8 cellular contexts compared by ENCODE assay signal in the genomic region with DNA sequence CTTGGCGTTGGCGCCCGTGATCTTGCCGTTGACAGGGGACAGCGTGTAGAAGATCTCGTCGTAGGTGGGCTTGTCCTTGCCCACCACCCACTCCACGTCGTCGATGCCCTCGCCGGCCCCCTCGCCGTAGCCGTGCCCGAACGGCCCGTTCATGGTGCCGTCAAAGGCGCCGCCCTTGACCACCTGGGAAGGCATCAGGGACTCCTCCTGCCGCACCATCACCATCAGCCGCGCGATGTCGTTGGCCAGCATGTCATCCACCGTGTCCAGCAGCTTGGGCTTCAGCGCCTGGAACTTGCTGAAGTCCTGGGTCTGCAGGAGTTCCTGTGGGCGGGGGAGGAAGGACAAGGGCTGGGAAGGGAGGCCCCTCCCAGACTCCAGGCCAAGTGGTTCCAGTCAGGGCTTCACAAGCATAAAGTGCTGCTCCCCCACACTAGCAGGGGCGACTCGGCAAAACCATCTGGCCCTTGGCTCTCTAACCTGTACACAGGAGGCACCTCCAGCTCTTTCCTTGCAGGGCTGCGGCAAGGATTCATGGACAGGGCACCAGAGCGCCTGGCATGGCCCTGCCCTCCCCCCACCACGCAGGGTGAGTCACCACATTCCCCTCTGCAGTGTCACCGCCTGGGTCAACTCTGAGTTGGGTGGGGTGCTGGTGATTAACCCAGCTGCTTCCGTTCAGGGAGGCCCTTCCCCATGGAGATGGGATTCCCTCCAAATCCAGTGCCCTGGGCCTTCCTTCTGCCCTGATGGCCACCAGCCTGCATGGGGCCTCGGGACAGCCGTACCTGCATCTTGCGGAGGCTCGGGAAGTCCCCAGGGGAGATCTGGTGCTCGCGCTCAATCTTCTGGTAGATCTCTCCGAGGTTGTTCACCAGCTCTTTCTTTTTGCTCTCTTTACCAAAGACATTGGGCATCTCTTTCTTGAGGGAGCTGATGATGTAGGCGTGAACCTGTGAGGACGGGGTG. TPM values are rescaled to one million over a fixed set of nuclear protein-coding genes. Genes with fewer than 3 reads are reported as not detected.
DNase-seq lines count a peak whose midpoint lies in the region; ATAC-seq and TF ChIP-seq lines count a peak whose summit lies in the region.

No MANE protein-coding gene starts in this region.

- peaks cover 5 to 12% of the 10 kb centered on the region in 2 donors for H3K36me3 Mint-ChIP-seq in naive B cell

- DNase-seq in stimulated activated CD4-positive, alpha-beta T cell treated with anti-CD3 and anti-CD28 coated beads, Interleukin-15, amount 100 ng/mL, for 24 hours, result peak; percentile 68
- DNase-seq in stimulated activated CD4-positive, alpha-beta T cell treated with anti-CD3 and anti-CD28 coated beads, Interleukin-12 subunit alpha, Interleukin-12 subunit beta, amount 100 ng/mL, for 4 hours, result no peak
- DNase-seq in epithelial cell of esophagus (ENCODE audit: low read depth), result peak; percentile 97
- no peak for DNase-seq in naive B cell

- H3K27me3 Mint-ChIP-seq in naive B cell, result no peaks in the 10 kb centered on the region

- no peak overlapping the region for H3K4me3 ChIP-seq in epithelial cell of esophagus (ENCODE audit: low read length)

- peaks cover 59 to 94% (median 82%) of the 10 kb centered on the region in 3 donors for H3K4me1 Mint-ChIP-seq in naive B cell

- H3K9me3 Mint-ChIP-seq in naive B cell, result no peaks in the 10 kb centered on the region

- TF ChIP-seq CTCF in epithelial cell of esophagus (IDR thresholded peaks at IDR 0.05; ENCODE audit: insufficient read depth, low read depth, low read length, missing control alignments), result no peak

- peak; percentile 8 to 14 for ATAC-seq in activated CD4-positive, CD25-positive, alpha-beta regulatory T cell treated with anti-CD3 and anti-CD28 coated beads, Interleukin-2, amount 50 U/mL, for 24 hours
- ATAC-seq in naive B cell (ENCODE audit: low read depth in 2 of 2), result no peak
- no peak for ATAC-seq in HG03045 (IDR thresholded peaks at IDR 0.05; ENCODE audit: unreplicated experiment)
- ATAC-seq in GM21786 (IDR thresholded peaks at IDR 0.05; ENCODE audit: unreplicated experiment), result no peak
- no peak for ATAC-seq in HG02759 (IDR thresholded peaks at IDR 0.05; ENCODE audit: unreplicated experiment)

- peak overlapping the region; percentile 33 to 84 (median 71) for H3K4me3 Mint-ChIP-seq in naive B cell

- peak overlapping the region; percentile 72 to 100 (median 93) for H3K27ac Mint-ChIP-seq in naive B cell

RNA-seq across cellular contexts. Expression of a gene that starts 10.4 kb away (rescaled TPM):
- under 1 TPM in 4 of 6 donors, not detected in 2; 0.17 to 0.57 (median 0.33) TPM for polyA plus RNA-seq in naive B cell (ENCODE audit: low read depth in 6 of 6)

RNA-seq across cellular contexts. Expression of a gene that starts 23.6 kb away (rescaled TPM):
- polyA plus RNA-seq in naive B cell (ENCODE audit: low read depth in 6 of 6), result 100 to 1,000 TPM in 2 of 6 donors, 10 to 100 TPM in 4; 65.3 to 119 (median 90.7) TPM

RNA-seq across cellular contexts. Expression of a gene that starts 44.5 kb away (rescaled TPM):
- 10 to 100 TPM; 12.3 to 49.5 (median 27.4) TPM for polyA plus RNA-seq in naive B cell (ENCODE audit: low read depth in 6 of 6)

RNA-seq across cellular contexts. Expression of a gene that starts 51.8 kb away (rescaled TPM):
- 10 to 100 TPM; 29.8 to 65.0 (median 39.7) TPM for polyA plus RNA-seq in naive B cell (ENCODE audit: low read depth in 6 of 6)

Comparison
In these comparisons a context has a peak if more than half of its experiments do, and no peak if none do; other contexts are left out.
1. DNase-seq: peak in stimulated activated CD4-positive, alpha-beta T cell treated with anti-CD3 and anti-CD28 coated beads, Interleukin-15, amount 100 ng/mL, for 24 hours (single experiment) and epithelial cell of esophagus (single experiment); none in stimulated activated CD4-positive, alpha-beta T cell treated with anti-CD3 and anti-CD28 coated beads, Interleukin-12 subunit alpha, Interleukin-12 subunit beta, amount 100 ng/mL, for 4 hours (single experiment) and naive B cell (single experiment).
2. ATAC-seq: peak in activated CD4-positive, CD25-positive, alpha-beta regulatory T cell treated with anti-CD3 and anti-CD28 coated beads, Interleukin-2, amount 50 U/mL, for 24 hours (2 of 2); none in naive B cell (0 of 2), HG03045 (single experiment), GM21786 (single experiment) and HG02759 (single experiment).